12 cellular contexts compared by ENCODE assay signal in genomic region chr12:56498126-56498902, GRCh38. TPM values are rescaled to one million over a fixed set of nuclear protein-coding genes. Genes with fewer than 3 reads are reported as not detected.
DNase-seq lines count a peak whose midpoint lies in the region; TF ChIP-seq lines count a peak whose summit lies in the region.
"Not testable (repeated sequence)": the region's sequence is repeated elsewhere in the genome, so short reads cannot be mapped to it uniquely, and the experiment has no call there.
"Had no signal": no experiment of that assay in that cellular context is flagged by ENCODE, and none has a peak within 500 bp of the region (broad histone marks: within the 10 kb centered on the region; RNA-seq: fewer than 3 reads in every experiment).

No MANE protein-coding gene starts in this region.

- not testable (repeated sequence) for H3K36me3 ChIP-seq in WERI-Rb-1

- not testable (repeated sequence) for H3K27me3 ChIP-seq in WERI-Rb-1 (ENCODE audit: insufficient read depth, low read depth, severe bottlenecking)

- not testable (repeated sequence) for H3K27ac ChIP-seq in WERI-Rb-1

- intact Hi-C loops in cardiac septum (cut with DNase I): not testable (repeated sequence)

- not testable (repeated sequence) for H3K4me3 ChIP-seq in WERI-Rb-1 (ENCODE audit: low read depth, low read length)

- peak; percentile 53 for DNase-seq in ELF-1 (ENCODE audit: low read depth, low spot score)
- peak in 2 of 3 experiments; percentile 86 to 96 for DNase-seq in NCI-H1417 (lab: John Stamatoyannopoulos, UW)
- peak; percentile 95 for DNase-seq in NCI-H69 (lab: John Stamatoyannopoulos, UW)
- peak; percentile 56 for DNase-seq in WERI-Rb-1
- peak; percentile 27 for DNase-seq in cardiac septum (ENCODE audit: low spot score)
- peak; percentile 45 for DNase-seq in retina

- not testable (repeated sequence) for H3K9me3 ChIP-seq in WERI-Rb-1 (ENCODE audit: severe bottlenecking)

- TF ChIP-seq CTCF in WERI-Rb-1 (IDR thresholded peaks at IDR 0.05; ENCODE audit: low read depth, low read length): not testable (repeated sequence)

RNA-seq across cellular contexts. Expression of gene GLS2, which starts 10.4 kb away (rescaled TPM):
- 0.38 TPM for total RNA-seq in cardiac septum

RNA-seq across cellular contexts. Expression of gene RBMS2, which starts 23.3 kb away (rescaled TPM):
- 23.0 TPM for total RNA-seq in cardiac septum

RNA-seq across cellular contexts. Expression of gene SPRYD4, which starts 29.9 kb away (rescaled TPM):
- total RNA-seq in cardiac septum: 3.3 TPM

RNA-seq across cellular contexts. Expression of gene MIP, which starts 43.9 kb away (rescaled TPM):
- total RNA-seq in cardiac septum: 0.48 TPM
- total RNA-seq: A172; CD4-positive, alpha-beta memory T cell; G401; H7; MCF 10A; PC-3 had no signal

RNA-seq across cellular contexts. Expression of gene TIMELESS, which starts 49.1 kb away (rescaled TPM):
- 2.0 TPM for total RNA-seq in cardiac septum

Comparison
In these comparisons a context has a peak if more than half of its experiments do, and no peak if none do; other contexts are left out.
1. DNase-seq: peak in every context shown above with its lines; median percentile 95 in NCI-H69; 91 in NCI-H1417; 56 in WERI-Rb-1; 53 in ELF-1; 45 in retina; 27 in cardiac septum.